In genomic region chr15:68277605-68278344, GRCh38 we compare ENCODE assay signal across 8 cellular contexts. TPM values are rescaled to one million over a fixed set of nuclear protein-coding genes. Genes with fewer than 3 reads are reported as not detected.
A peak's percentile ranks its signal among the peaks of the same experiment; 100 is the strongest.
DNase-seq lines count a peak whose midpoint lies in the region; ATAC-seq and TF ChIP-seq lines count a peak whose summit lies in the region.

Gene FEM1B, plus strand, starts transcription at chr15:68277745. Its CDS starts 673 bp downstream, at chr15:68278418.

- peak; percentile 57 to 61 for TF ChIP-seq POLR2A in Peyer's patch (IDR thresholded peaks at IDR 0.05)

- H3K4me1 ChIP-seq in Peyer's patch (peaks cover 0 to 48% (median 17%) of the 10 kb centered on the region in 4 donors), muscle layer of duodenum (ENCODE audit: control insufficient read depth in 1 of 2, insufficient read depth in 2 of 2, low read length in 2 of 2) (peaks cover 29 to 37% of the 10 kb centered on the region in 2 donors)

- TF ChIP-seq CTCF in Peyer's patch (IDR thresholded peaks at IDR 0.05): peak in 1 of 6 experiments; percentile 46

- H3K4me3 ChIP-seq in Peyer's patch (peak within 1 kb of the TSS; percentile 68 to 87 (median 82)), muscle layer of duodenum (ENCODE audit: low read depth in 1 of 2, low read length in 2 of 2) (peak within 1 kb of the TSS; percentile 83 to 89)

- DNase-seq in DMS79 (lab: John Stamatoyannopoulos, UW) (peak; percentile 60), Peyer's patch (peak; percentile 84 to 95 (median 94))
- peak; percentile 93 for DNase-seq in activated T-cell treated with anti-CD3 and anti-CD28 coated beads, Interleukin-2, amount 50 U/mL, for 48 hours
- peak; percentile 71 to 83 for DNase-seq in stimulated activated CD8-positive, alpha-beta memory T cell treated with anti-CD3 and anti-CD28 coated beads, Interleukin-7, amount 100 ng/mL, for 4 hours (ENCODE audit: low read depth in 2 of 2)

- no peaks in the 10 kb centered on the region for H3K27me3 ChIP-seq in Peyer's patch
- no peaks in the 10 kb centered on the region for H3K27me3 ChIP-seq in muscle layer of duodenum (ENCODE audit: low read depth, low read length)

- H3K9me3 ChIP-seq in KOPT-K1 (ENCODE audit: insufficient read depth, low read length, poor library complexity, severe bottlenecking) (no peaks in the 10 kb centered on the region), Peyer's patch (no peaks in the 10 kb centered on the region), muscle layer of duodenum (ENCODE audit: control insufficient read depth in 1 of 2, low read length in 2 of 2) (no peaks in the 10 kb centered on the region)

- peaks cover 12% of the 10 kb centered on the region; the same call in 1 of the 2 replicates for H3K36me3 ChIP-seq in KOPT-K1 (ENCODE audit: insufficient read depth, low read length)
- no peaks in the 10 kb centered on the region for H3K36me3 ChIP-seq in Peyer's patch
- H3K36me3 ChIP-seq in muscle layer of duodenum (ENCODE audit: control insufficient read depth in 1 of 2, insufficient read depth in 2 of 2, low read length in 2 of 2): peaks cover 0 to 12% of the 10 kb centered on the region in 2 donors

- peak within 1 kb of the TSS; percentile 93 for H3K27ac ChIP-seq in KOPT-K1 (ENCODE audit: low read depth, low read length, poor library complexity, severe bottlenecking)
- peak within 1 kb of the TSS; percentile 93 to 97 (median 95) for H3K27ac ChIP-seq in Peyer's patch
- H3K27ac ChIP-seq in muscle layer of duodenum (ENCODE audit: low read length): peak within 1 kb of the TSS; percentile 99

- ATAC-seq in GM21786 (IDR thresholded peaks at IDR 0.05; ENCODE audit: unreplicated experiment) (peak; percentile 71), esophagus mucosa (peak; percentile 88)

RNA-seq across cellular contexts. Expression of gene FEM1B, which starts in this region (rescaled TPM):
- total RNA-seq in Peyer's patch (10 to 100 TPM; 28.1 to 48.2 (median 43.0) TPM), esophagus mucosa (46.8 TPM)

Comparison
In these comparisons a context has a peak if more than half of its experiments do, and no peak if none do; other contexts are left out.
1. Peak in every context shown above with its lines: DNase-seq, ATAC-seq, H3K4me3 ChIP-seq and H3K27ac ChIP-seq.